ENCODE assay signal across 10 cellular contexts in the genomic region with DNA sequence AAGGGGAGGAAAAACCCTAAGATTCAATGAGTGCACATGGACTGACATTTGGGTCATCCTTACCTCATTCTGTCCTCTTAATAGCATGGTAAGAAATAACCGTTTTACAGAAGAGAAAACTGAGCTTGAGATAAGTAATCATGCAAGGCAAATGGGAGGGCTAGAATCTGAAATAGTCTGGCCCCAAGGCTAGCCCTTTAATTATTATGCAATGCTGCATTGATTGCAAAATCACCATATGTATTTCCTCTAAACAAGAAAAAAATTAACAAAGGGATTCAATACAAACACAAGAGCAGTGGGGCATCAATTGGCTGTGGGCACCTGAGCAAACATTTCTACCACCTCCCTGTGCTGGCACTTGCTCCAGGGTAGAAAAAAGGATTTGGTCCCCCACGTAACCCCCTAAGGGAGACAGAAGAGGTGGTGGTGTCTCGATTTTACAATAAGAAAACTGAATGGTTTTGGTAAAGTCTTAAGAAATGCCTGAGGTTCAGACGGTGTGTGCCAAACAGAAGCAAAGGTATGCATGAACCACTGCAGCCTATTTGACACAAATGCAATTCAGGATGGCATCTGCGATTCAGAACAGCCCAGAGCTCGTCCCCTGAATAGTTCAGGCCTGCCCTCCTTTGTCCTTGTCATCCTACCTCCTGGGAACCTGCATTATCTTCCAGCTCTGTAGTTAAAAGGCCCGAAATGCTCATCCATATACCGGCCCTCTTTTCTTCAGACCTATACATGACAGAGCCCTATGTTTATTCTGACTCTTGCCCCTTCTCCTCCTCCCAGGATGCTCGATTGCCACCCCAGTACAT. TPM values are rescaled to one million over a fixed set of nuclear protein-coding genes. Genes with fewer than 3 reads are reported as not detected.
DNase-seq lines count a peak whose midpoint lies in the region; ATAC-seq, FAIRE-seq and TF ChIP-seq lines count a peak whose summit lies in the region.
"Had no signal": no experiment of that assay in that cellular context is flagged by ENCODE, and none has a peak within 500 bp of the region (broad histone marks: within the 10 kb centered on the region; RNA-seq: fewer than 3 reads in every experiment).

No MANE protein-coding gene starts in this region.

- FAIRE-seq in keratinocyte (lab: Jason Lieb, UNC), result peak; percentile 51
- no peak for FAIRE-seq in RCC 7860 (lab: Jason Lieb, UNC)
- FAIRE-seq: endometrium had no signal

- H3K4me1 ChIP-seq in keratinocyte (ENCODE audit: control insufficient read depth, extremely low read depth, insufficient read depth, low read length), result no peaks in the 10 kb centered on the region

- no peaks in the 10 kb centered on the region for H4K20me1 ChIP-seq in keratinocyte (ENCODE audit: control insufficient read depth, extremely low read depth, insufficient read depth, low read length)

- H3K9ac ChIP-seq in keratinocyte (ENCODE audit: control insufficient read depth, extremely low read depth, insufficient read depth, low read length), result no peak overlapping the region

- peaks cover 0 to 2% of the 10 kb centered on the region in 2 experiments for H3K36me3 ChIP-seq in keratinocyte (ENCODE audit: control insufficient read depth in 2 of 2, extremely low read depth in 1 of 2, insufficient read depth in 2 of 2, low read length in 2 of 2)

- H3K4me2 ChIP-seq in keratinocyte (ENCODE audit: control insufficient read depth, extremely low read depth, insufficient read depth, low read depth, low read length), result no peak overlapping the region

- POLR2A ChIA-PET in activated CD4-positive, alpha-beta memory T cell treated with anti-CD3 and anti-CD28 coated beads for 36 hours (lab: Charles Lee), result interaction anchor here (1.1 to 1.6 kb wide), 2 partner anchors 10 to 23 kb away, joined by 3 read pairs; no protein-coding TSS in a partner anchor

- CTCF ChIA-PET in activated CD4-positive, alpha-beta memory T cell treated with anti-CD3 and anti-CD28 coated beads for 36 hours (lab: Charles Lee), result interaction anchor here (0.6 to 1.5 kb wide), 4 partner anchors 19 to 35 kb away, joined by 3 to 4 read pairs (median 3); no protein-coding TSS in a partner anchor

- H2AFZ ChIP-seq in keratinocyte (ENCODE audit: control insufficient read depth, low read length), result no peak overlapping the region

- peak overlapping the region; percentile 54 for H3K27ac Mint-ChIP-seq in activated CD4-positive, alpha-beta memory T cell treated with anti-CD3 and anti-CD28 coated beads for 36 hours

- no peaks in the 10 kb centered on the region for H3K9me3 Mint-ChIP-seq in activated CD4-positive, alpha-beta memory T cell treated with anti-CD3 and anti-CD28 coated beads for 36 hours

- H3K4me1 Mint-ChIP-seq in activated CD4-positive, alpha-beta memory T cell treated with anti-CD3 and anti-CD28 coated beads for 36 hours (ENCODE audit: low read depth), result peaks cover 91% of the 10 kb centered on the region

- H3K9me1 ChIP-seq in keratinocyte (ENCODE audit: control insufficient read depth, extremely low read depth, insufficient read depth, low read length), result no peaks in the 10 kb centered on the region

- no peaks in the 10 kb centered on the region for H3K27me3 ChIP-seq in keratinocyte (ENCODE audit: control insufficient read depth, extremely low read depth, insufficient read depth, low read length)

- no peak for TF ChIP-seq CTCF in keratinocyte (optimal IDR thresholded peaks at IDR 0.05 in 1 of 3, IDR thresholded peaks at IDR 0.05 in 1 of 3, conservative IDR thresholded peaks at IDR 0.05 in 1 of 3; ENCODE audit: extremely low read depth in 1 of 3, insufficient read depth in 2 of 3, low read length in 3 of 3)

- no peak overlapping the region for H3K27ac ChIP-seq in keratinocyte (ENCODE audit: control insufficient read depth, insufficient read depth, low read length)

- H3K9me3 ChIP-seq in keratinocyte (ENCODE audit: control insufficient read depth, low read depth, low read length), result no peaks in the 10 kb centered on the region

- no peaks in the 10 kb centered on the region for H3K27me3 Mint-ChIP-seq in activated CD4-positive, alpha-beta memory T cell treated with anti-CD3 and anti-CD28 coated beads for 36 hours

- peaks cover 8% of the 10 kb centered on the region for H3K36me3 Mint-ChIP-seq in activated CD4-positive, alpha-beta memory T cell treated with anti-CD3 and anti-CD28 coated beads for 36 hours

- peaks cover 20% of the 10 kb centered on the region for H3K79me2 ChIP-seq in keratinocyte (ENCODE audit: control insufficient read depth, insufficient read depth, low read length)

- no peak overlapping the region for H3K4me3 Mint-ChIP-seq in activated CD4-positive, alpha-beta memory T cell treated with anti-CD3 and anti-CD28 coated beads for 36 hours

- DNase-seq in ELR (ENCODE audit: low read depth), result peak; percentile 7
- DNase-seq in activated CD4-positive, alpha-beta memory T cell treated with anti-CD3 and anti-CD28 coated beads for 36 hours, result no peak
- no peak for DNase-seq in keratinocyte (ENCODE audit: low read depth, low spot score)
- no peak for DNase-seq in RCC 7860 (ENCODE audit: low spot score)
- DNase-seq in NCI-H1694 treated with DMSO at 0.1 percent for 48 hours (lab: John Stamatoyannopoulos, UW), result no peak
- no peak for DNase-seq in NCI-H1694 (lab: John Stamatoyannopoulos, UW)
- DNase-seq: NCI-H2227 treated with DMSO at 0.1 percent for 48 hours had no signal

- dilution Hi-C loops in keratinocyte (cut with MboI; ENCODE audit: extremely low pct_ligation_motif_present, low sequenced_read_pairs), result no loop called here

- no peak overlapping the region for H3K4me3 ChIP-seq in keratinocyte (ENCODE audit: control insufficient read depth in 2 of 3, extremely low read depth in 1 of 3, insufficient read depth in 2 of 3, low read depth in 1 of 3, low read length in 3 of 3)

- intact Hi-C loops in activated CD4-positive, alpha-beta memory T cell treated with anti-CD3 and anti-CD28 coated beads for 36 hours (cut with micrococcal nuclease), result no loop called here

- peak; percentile 40 for ATAC-seq in HG02938 (IDR thresholded peaks at IDR 0.05; ENCODE audit: unreplicated experiment)
- ATAC-seq in GM19455 (IDR thresholded peaks at IDR 0.05; ENCODE audit: unreplicated experiment), result no peak

RNA-seq across cellular contexts. Expression of a gene that starts 23.6 kb away (rescaled TPM):
- 100 to 1,000 TPM; 107 to 108 TPM for total RNA-seq in activated CD4-positive, alpha-beta memory T cell treated with anti-CD3 and anti-CD28 coated beads for 36 hours
- polyA plus RNA-seq in keratinocyte, result 7.0 to 15.5 TPM (median 10.0 TPM) in 3 replicates
- polyA plus RNA-seq in keratinocyte (2011; ENCODE audit: low read depth), result 4.7 TPM
- polyA plus RNA-seq in keratinocyte (2011; cell fraction: cytosol; rRNA removed), result 10.7 and 14.7 TPM in 2 replicates
- 7.7 and 8.2 TPM in 2 replicates for polyA plus RNA-seq in keratinocyte (2011; cell fraction: nucleus; rRNA removed)
- 5.1 and 11.2 TPM in 2 replicates for polyA plus RNA-seq in keratinocyte (2012; ENCODE audit: low replicate concordance)
- 6.1 to 12.0 TPM (median 11.0 TPM) in 3 replicates for polyA minus RNA-seq in keratinocyte
- 8.4 TPM for polyA minus RNA-seq in keratinocyte (2011; cell fraction: cytosol; rRNA and poly(A)+ RNA removed)
- 6.1 and 15.2 TPM in 2 replicates for polyA minus RNA-seq in keratinocyte (2011; cell fraction: nucleus; rRNA and poly(A)+ RNA removed)
